In genomic region chr19:38830039-38830733, GRCh38 we compare ENCODE assay signal across 1 cellular context.
TF ChIP-seq lines count a peak whose summit lies in the region.

No MANE protein-coding gene starts in this region.

TF ChIP-seq in K562, 482 proteins besides CTCF, POLR2A, EP300 and RAD21:
- TF ChIP-seq GATA2 (CRISPR knock-in tag; IDR thresholded peaks at IDR 0.05) (no peak), C11orf30 (IDR thresholded peaks at IDR 0.05; ENCODE audit: low read depth) (peak; percentile 63), CBFA2T3 (IDR thresholded peaks at IDR 0.05) (peak; percentile 18; the same call in 1 of the 2 replicates), RBM22 (IDR thresholded peaks at IDR 0.05; ENCODE audit: low read depth, low read length, poor library complexity, severe bottlenecking) (no peak), MAFF (IDR thresholded peaks at IDR 0.05; ENCODE audit: low read length) (peak; percentile 64), RCOR1 (IDR thresholded peaks at IDR 0.05; ENCODE audit: borderline replicate concordance in 1 of 2, low read depth in 2 of 2, low read length in 2 of 2) (0 out of 4 replicates have a peak, but pooled peaks of 1 of the 2 experiments have one; percentile 28), ZC3H8 (IDR thresholded peaks at IDR 0.05) (no peak), ZNF23 (CRISPR knock-in tag; IDR thresholded peaks at IDR 0.05) (no peak), MAFG (tag; conservative IDR thresholded peaks at IDR 0.05) (peak; percentile 54), ZNF316 (IDR thresholded peaks at IDR 0.05) (peak; percentile 84), MAFK (IDR thresholded peaks at IDR 0.05; ENCODE audit: low read length) (peak; percentile 35), KDM1A (IDR thresholded peaks at IDR 0.05) (peak; percentile 29 to 54; a peak in 2 of 4 replicates)
